8 cellular contexts compared by ENCODE assay signal in the genomic region with DNA sequence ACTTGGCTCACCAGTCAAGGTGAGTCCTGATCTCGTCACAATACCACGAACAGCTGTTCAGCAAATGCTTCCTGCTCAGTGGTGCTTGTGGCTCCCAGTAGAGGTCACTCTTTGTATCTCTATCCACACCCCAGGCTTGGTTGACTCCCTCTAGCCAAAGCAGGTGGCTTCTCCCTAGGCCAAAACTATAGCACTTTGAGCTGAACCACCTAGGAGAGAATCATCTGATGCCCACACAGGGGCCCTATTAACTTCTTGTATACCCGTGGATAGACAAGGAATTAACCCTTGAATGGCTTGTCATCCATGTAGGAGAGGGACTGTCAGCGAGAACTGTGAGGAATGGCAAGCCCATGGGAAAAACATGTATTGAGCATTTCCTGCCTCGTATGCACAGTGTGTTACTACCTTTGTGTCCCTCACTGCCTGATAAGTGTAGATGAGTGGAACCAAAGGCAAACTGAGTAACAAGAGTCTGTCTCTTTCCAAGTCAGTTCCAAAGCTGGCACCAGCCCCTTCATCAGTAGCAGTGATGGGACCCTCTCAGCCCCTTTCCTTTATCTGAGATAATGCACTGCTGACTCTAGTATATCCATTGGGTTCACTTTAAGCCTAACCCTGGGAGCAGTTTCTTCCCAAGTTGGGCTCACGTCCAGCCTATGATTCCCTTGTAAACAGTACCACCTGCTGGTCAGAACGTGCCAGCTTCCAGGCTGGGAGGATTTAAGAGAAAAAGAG. TPM values are rescaled to one million over a fixed set of nuclear protein-coding genes. Genes with fewer than 3 reads are reported as not detected.
DNase-seq lines count a peak whose midpoint lies in the region; ATAC-seq and TF ChIP-seq lines count a peak whose summit lies in the region.

No MANE protein-coding gene starts in this region.

- 23% methylated on average over 7 of the region's 7 CpGs for WGBS in liver

- ATAC-seq in HG03060 (IDR thresholded peaks at IDR 0.05; ENCODE audit: low read depth, unreplicated experiment) (peak; percentile 57), GM18519 (IDR thresholded peaks at IDR 0.05; ENCODE audit: low FRiP score, unreplicated experiment) (no peak)

- H3K4me3 ChIP-seq in liver (ENCODE audit: low read depth in 1 of 3, low read length in 3 of 3), result no peak overlapping the region

- H3K4me1 ChIP-seq in liver (ENCODE audit: control insufficient read depth in 4 of 4, insufficient read depth in 4 of 4, low read length in 3 of 4), result peaks cover 0 to 13% (median 2%) of the 10 kb centered on the region in 4 donors

- DNase-seq in GM04503 (ENCODE audit: low read depth) (peak; percentile 34), NCI-H446 (lab: John Stamatoyannopoulos, UW) (peak; percentile 57 to 90), dermis blood vessel endothelial cell (peak; percentile 93)
- peak; percentile 36 to 61 for DNase-seq in activated CD4-positive, alpha-beta T cell treated with anti-CD3 and anti-CD28 coated beads for 4 hours
- DNase-seq in stimulated activated CD4-positive, alpha-beta T cell treated with anti-CD3 and anti-CD28 coated beads, TNF-alpha, amount 100 ng/mL, for 24 hours (ENCODE audit: low read depth in 3 of 3), result peak; percentile 23 to 42 (median 40)

- TF ChIP-seq CTCF in liver (IDR thresholded peaks at IDR 0.05; ENCODE audit: low read depth, low read length, missing input control), result peak; percentile 96

- TF ChIP-seq RAD21 in liver (IDR thresholded peaks at IDR 0.05), result peak; percentile 98

- no peaks in the 10 kb centered on the region for H3K9me3 ChIP-seq in liver (ENCODE audit: control insufficient read depth in 4 of 4, low read length in 3 of 4)

- H3K9ac ChIP-seq in liver (ENCODE audit: low read depth in 1 of 2, low read length in 2 of 2), result no peak overlapping the region

- H3K27me3 ChIP-seq in liver (ENCODE audit: control insufficient read depth in 4 of 4, insufficient read depth in 4 of 4, low read length in 3 of 4), result no peaks in the 10 kb centered on the region

- H3K27ac ChIP-seq in liver (ENCODE audit: low read depth in 1 of 2, low read length in 2 of 2), result no peak overlapping the region

- peaks cover 3 to 6% (median 5%) of the 10 kb centered on the region in 4 donors for H3K36me3 ChIP-seq in liver (ENCODE audit: control insufficient read depth in 4 of 4, insufficient read depth in 3 of 4, low read depth in 1 of 4, low read length in 3 of 4)

TF ChIP-seq in liver, 16 proteins besides CTCF, POLR2A, EP300 and RAD21:
- TF ChIP-seq YY1 (IDR thresholded peaks at IDR 0.05) (no peak), HNF4G (IDR thresholded peaks at IDR 0.05) (no peak), RXRA (IDR thresholded peaks at IDR 0.05) (peak in 1 of 2 donors; percentile 16), NR2F2 (IDR thresholded peaks at IDR 0.05) (peak; percentile 23), REST (IDR thresholded peaks at IDR 0.05) (no peak), FOXA2 (IDR thresholded peaks at IDR 0.05) (no peak), HNF4A (conservative IDR thresholded peaks at IDR 0.05) (no peak)
- TF ChIP-seq, protein P1, sequence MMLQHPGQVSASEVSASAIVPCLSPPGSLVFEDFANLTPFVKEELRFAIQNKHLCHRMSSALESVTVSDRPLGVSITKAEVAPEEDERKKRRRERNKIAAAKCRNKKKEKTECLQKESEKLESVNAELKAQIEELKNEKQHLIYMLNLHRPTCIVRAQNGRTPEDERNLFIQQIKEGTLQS (IDR thresholded peaks at IDR 0.05), result no peak
- TF ChIP-seq, protein P2, sequence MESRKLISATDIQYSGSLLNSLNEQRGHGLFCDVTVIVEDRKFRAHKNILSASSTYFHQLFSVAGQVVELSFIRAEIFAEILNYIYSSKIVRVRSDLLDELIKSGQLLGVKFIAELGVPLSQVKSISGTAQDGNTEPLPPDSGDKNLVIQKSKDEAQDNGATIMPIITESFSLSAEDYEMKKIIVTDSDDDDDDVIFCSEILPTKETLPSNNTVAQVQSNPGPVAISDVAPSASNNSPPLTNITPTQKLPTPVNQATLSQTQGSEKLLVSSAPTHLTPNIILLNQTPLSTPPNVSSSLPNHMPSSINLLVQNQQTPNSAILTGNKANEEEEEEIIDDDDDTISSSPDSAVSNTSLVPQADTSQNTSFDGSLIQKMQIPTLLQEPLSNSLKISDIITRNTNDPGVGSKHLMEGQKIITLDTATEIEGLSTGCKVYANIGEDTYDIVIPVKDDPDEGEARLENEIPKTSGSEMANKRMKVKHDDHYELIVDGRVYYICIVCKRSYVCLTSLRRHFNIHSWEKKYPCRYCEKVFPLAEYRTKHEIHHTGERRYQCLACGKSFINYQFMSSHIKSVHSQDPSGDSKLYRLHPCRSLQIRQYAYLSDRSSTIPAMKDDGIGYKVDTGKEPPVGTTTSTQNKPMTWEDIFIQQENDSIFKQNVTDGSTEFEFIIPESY (IDR thresholded peaks at IDR 0.05), result no peak
- TF ChIP-seq, protein P3, sequence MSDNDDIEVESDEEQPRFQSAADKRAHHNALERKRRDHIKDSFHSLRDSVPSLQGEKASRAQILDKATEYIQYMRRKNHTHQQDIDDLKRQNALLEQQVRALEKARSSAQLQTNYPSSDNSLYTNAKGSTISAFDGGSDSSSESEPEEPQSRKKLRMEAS (IDR thresholded peaks at IDR 0.05), result no peak

RNA-seq across cellular contexts. Expression of gene EIF2S2, which starts 42.5 kb away (rescaled TPM):
- total RNA-seq in dermis blood vessel endothelial cell (90.2 and 151 TPM in 2 replicates), liver (10 to 100 TPM; 31.0 to 32.1 TPM)
- 10 to 100 TPM; 30.8 to 37.9 TPM for polyA plus RNA-seq in liver

Comparison
In these comparisons a context has a peak if more than half of its experiments do, and no peak if none do; other contexts are left out.
1. DNase-seq: peak in every context shown above with its lines; median percentile 93 in dermis blood vessel endothelial cell; 74 in NCI-H446; 48 in activated CD4-positive, alpha-beta T cell treated with anti-CD3 and anti-CD28 coated beads for 4 hours; 40 in stimulated activated CD4-positive, alpha-beta T cell treated with anti-CD3 and anti-CD28 coated beads, TNF-alpha, amount 100 ng/mL, for 24 hours; 34 in GM04503.